Comparison of ENCODE assay signal across 10 cellular contexts in the genomic region with DNA sequence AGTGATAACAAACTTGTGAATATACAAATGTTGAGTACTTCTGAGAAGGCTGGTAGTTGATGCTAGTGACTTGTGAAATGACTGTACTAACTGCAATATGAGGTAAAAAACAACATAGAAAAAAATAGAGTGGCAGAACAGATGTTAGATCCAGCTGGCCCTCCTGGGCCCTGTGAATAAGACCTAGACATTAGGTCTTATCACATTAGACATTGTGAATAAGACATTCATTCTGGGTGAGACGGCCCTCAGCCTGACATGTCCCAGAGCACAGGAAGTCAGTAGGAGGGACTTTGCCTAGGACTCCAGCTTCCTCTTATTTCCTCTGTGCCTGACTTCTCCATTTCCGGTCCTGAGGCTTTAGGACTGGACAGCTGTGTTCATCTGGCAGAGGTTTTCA. TPM values are rescaled to one million over a fixed set of nuclear protein-coding genes. Genes with fewer than 3 reads are reported as not detected.
DNase-seq lines count a peak whose midpoint lies in the region; ATAC-seq, FAIRE-seq and TF ChIP-seq lines count a peak whose summit lies in the region.
"Had no signal": no experiment of that assay in that cellular context is flagged by ENCODE, and none has a peak within 500 bp of the region (broad histone marks: within the 10 kb centered on the region; RNA-seq: fewer than 3 reads in every experiment).

No MANE protein-coding gene starts in this region.

- peak overlapping the region; percentile 55 for H3K27ac Mint-ChIP-seq in T-helper 2 cell treated with Interferon-gamma antibody and Interleukin-4, amounts not matched to agents 5 μg/mL and 100 μg/mL, for 36 hours
- H3K27ac Mint-ChIP-seq: activated naive CD4-positive, alpha-beta T cell treated with anti-CD3 and anti-CD28 coated beads, Interleukin-2, amount 50 U/mL, for 24 hours had no signal

- FAIRE-seq in GM12892 (lab: Jason Lieb, UNC): peak; percentile 67

- H3K79me1 ChIP-seq in mesenchymal stem cell (replicated peaks; ENCODE audit: low read length, poor library complexity, severe bottlenecking): no peaks in the 10 kb centered on the region

- H2AFZ ChIP-seq in mesenchymal stem cell (ENCODE audit: low read depth, low read length): no peak overlapping the region

- peaks cover 6% of the 10 kb centered on the region for H3K9me3 Mint-ChIP-seq in T-helper 2 cell treated with Interferon-gamma antibody and Interleukin-4, amounts not matched to agents 5 μg/mL and 100 μg/mL, for 36 hours
- H3K9me3 Mint-ChIP-seq: activated naive CD4-positive, alpha-beta T cell treated with anti-CD3 and anti-CD28 coated beads, Interleukin-2, amount 50 U/mL, for 24 hours had no signal

- peak overlapping the region in 1 of 2 experiments; percentile 28 for H3K18ac ChIP-seq in mesenchymal stem cell (ENCODE audit: low read depth in 1 of 2, low read length in 2 of 2)

- no peak overlapping the region for H4K91ac ChIP-seq in mesenchymal stem cell (ENCODE audit: low read length)

- peak overlapping the region; percentile 3 for H3K4me3 Mint-ChIP-seq in T-helper 2 cell treated with Interferon-gamma antibody and Interleukin-4, amounts not matched to agents 5 μg/mL and 100 μg/mL, for 36 hours
- H3K4me3 Mint-ChIP-seq: activated naive CD4-positive, alpha-beta T cell treated with anti-CD3 and anti-CD28 coated beads, Interleukin-2, amount 50 U/mL, for 24 hours had no signal

- H2AK5ac ChIP-seq in mesenchymal stem cell (ENCODE audit: low read length, severe bottlenecking): no peak overlapping the region

- H3K14ac ChIP-seq in mesenchymal stem cell (ENCODE audit: low read length in 2 of 2): no peak overlapping the region

- no peak for TF ChIP-seq POLR2A in GM12892 (IDR thresholded peaks at IDR 0.05; ENCODE audit: low read depth, low read length)

- H3K9ac ChIP-seq in mesenchymal stem cell (ENCODE audit: low read length): peak overlapping the region; percentile 63

- H2BK120ac ChIP-seq in mesenchymal stem cell (ENCODE audit: low read depth, low read length): no peak overlapping the region

- no peaks in the 10 kb centered on the region for H3K9me3 ChIP-seq in mesenchymal stem cell (ENCODE audit: control insufficient read depth, low read length)

- H3K4me1 ChIP-seq in mesenchymal stem cell (ENCODE audit: control insufficient read depth, insufficient read depth, low read depth, low read length): no peaks in the 10 kb centered on the region

- no peaks in the 10 kb centered on the region for H3K27me3 Mint-ChIP-seq in T-helper 2 cell treated with Interferon-gamma antibody and Interleukin-4, amounts not matched to agents 5 μg/mL and 100 μg/mL, for 36 hours (ENCODE audit: low read depth)
- H3K27me3 Mint-ChIP-seq: activated naive CD4-positive, alpha-beta T cell treated with anti-CD3 and anti-CD28 coated beads, Interleukin-2, amount 50 U/mL, for 24 hours had no signal

- peak overlapping the region; percentile 67 for H4K8ac ChIP-seq in mesenchymal stem cell (ENCODE audit: low read length)

- DNase-seq in GM12892 (ENCODE audit: insufficient read length) (no peak), mesenchymal stem cell (no peak), kidney tubule cell (ENCODE audit: low spot score) (no peak), 8988T (no peak), DMS79 treated with DMSO at 0.1 percent for 48 hours (lab: John Stamatoyannopoulos, UW) (no peak), NCI-H1436 (lab: John Stamatoyannopoulos, UW) (no peak)
- no peak for DNase-seq in T-helper 2 cell treated with Interferon-gamma antibody and Interleukin-4, amounts not matched to agents 5 μg/mL and 100 μg/mL, for 36 hours (ENCODE audit: low spot score)
- DNase-seq: NCI-H2029 had no signal

- H3K23ac ChIP-seq in mesenchymal stem cell (ENCODE audit: low read length in 2 of 2): no peak overlapping the region

- H3K4me3 ChIP-seq in mesenchymal stem cell (ENCODE audit: insufficient read depth in 1 of 2, low read depth in 1 of 2, low read length in 2 of 2): peak overlapping the region in 1 of 2 experiments; percentile 46

- peaks cover 57% of the 10 kb centered on the region for H3K4me1 Mint-ChIP-seq in T-helper 2 cell treated with Interferon-gamma antibody and Interleukin-4, amounts not matched to agents 5 μg/mL and 100 μg/mL, for 36 hours (ENCODE audit: low read depth)

- H3K36me3 ChIP-seq in mesenchymal stem cell (ENCODE audit: control insufficient read depth in 1 of 2, insufficient read depth in 2 of 2, low read depth in 1 of 2, low read length in 2 of 2): no peaks in the 10 kb centered on the region

- H2BK15ac ChIP-seq in mesenchymal stem cell (ENCODE audit: low read depth, poor library complexity, severe bottlenecking): no peak overlapping the region

- no peaks in the 10 kb centered on the region for H3K27me3 ChIP-seq in mesenchymal stem cell (ENCODE audit: control insufficient read depth in 1 of 2, insufficient read depth in 1 of 2, low read length in 2 of 2)

- no peak overlapping the region for H2BK12ac ChIP-seq in mesenchymal stem cell (ENCODE audit: low read length in 2 of 2)

- ATAC-seq in HG02610 (IDR thresholded peaks at IDR 0.05; ENCODE audit: unreplicated experiment): peak; percentile 44

- WGBS in mesenchymal stem cell: 42% methylated on average over 2 of the region's 2 CpGs

- H3K36me3 Mint-ChIP-seq in T-helper 2 cell treated with Interferon-gamma antibody and Interleukin-4, amounts not matched to agents 5 μg/mL and 100 μg/mL, for 36 hours (ENCODE audit: low read depth): no peaks in the 10 kb centered on the region

- no peak overlapping the region for H3K4ac ChIP-seq in mesenchymal stem cell (ENCODE audit: low read depth in 1 of 2, low read length in 2 of 2)

- no peak overlapping the region for H3K27ac ChIP-seq in mesenchymal stem cell (ENCODE audit: low read length, poor library complexity, severe bottlenecking)

- H2BK5ac ChIP-seq in mesenchymal stem cell (ENCODE audit: low read depth, low read length, poor library complexity, severe bottlenecking): no peak overlapping the region

- H3K4me2 ChIP-seq in mesenchymal stem cell (ENCODE audit: low read length, poor library complexity, severe bottlenecking): no peak overlapping the region

RNA-seq across cellular contexts. Expression of a gene that starts 22.9 kb away (rescaled TPM):
- 30.5 TPM for polyA plus RNA-seq in GM12892 (2012; ENCODE audit: missing spikeins)
- polyA plus RNA-seq in mesenchymal stem cell (2013, experiment 1 of 2): 13.9 TPM
- 14.3 TPM for polyA plus RNA-seq in mesenchymal stem cell (2013, experiment 2 of 2)

RNA-seq across cellular contexts. Expression of a gene that starts 23.7 kb away (rescaled TPM):
- polyA plus RNA-seq in GM12892 (2012; ENCODE audit: missing spikeins): 21.0 TPM
- 11.7 TPM for polyA plus RNA-seq in mesenchymal stem cell (2013, experiment 1 of 2)
- polyA plus RNA-seq in mesenchymal stem cell (2013, experiment 2 of 2): 11.7 TPM

RNA-seq across cellular contexts. Expression of a gene that starts 47.7 kb away (rescaled TPM):
- 56.6 TPM for polyA plus RNA-seq in GM12892 (2012; ENCODE audit: missing spikeins)
- 21.6 TPM for polyA plus RNA-seq in mesenchymal stem cell (2013, experiment 1 of 2)
- polyA plus RNA-seq in mesenchymal stem cell (2013, experiment 2 of 2): 20.7 TPM

RNA-seq across cellular contexts. Expression of a gene that starts 47.9 kb away (rescaled TPM):
- polyA plus RNA-seq in GM12892 (2012; ENCODE audit: missing spikeins): 82.7 TPM
- polyA plus RNA-seq in mesenchymal stem cell (2013, experiment 1 of 2): 81.1 TPM
- polyA plus RNA-seq in mesenchymal stem cell (2013, experiment 2 of 2): 81.5 TPM

RNA-seq across cellular contexts. Expression of a gene that starts 51.4 kb away (rescaled TPM):
- 0.93 TPM for polyA plus RNA-seq in GM12892 (2012; ENCODE audit: missing spikeins)
- polyA plus RNA-seq in mesenchymal stem cell (2013, experiment 1 of 2): not detected
- polyA plus RNA-seq in mesenchymal stem cell (2013, experiment 2 of 2): 0.03 TPM
